In the genomic region with DNA sequence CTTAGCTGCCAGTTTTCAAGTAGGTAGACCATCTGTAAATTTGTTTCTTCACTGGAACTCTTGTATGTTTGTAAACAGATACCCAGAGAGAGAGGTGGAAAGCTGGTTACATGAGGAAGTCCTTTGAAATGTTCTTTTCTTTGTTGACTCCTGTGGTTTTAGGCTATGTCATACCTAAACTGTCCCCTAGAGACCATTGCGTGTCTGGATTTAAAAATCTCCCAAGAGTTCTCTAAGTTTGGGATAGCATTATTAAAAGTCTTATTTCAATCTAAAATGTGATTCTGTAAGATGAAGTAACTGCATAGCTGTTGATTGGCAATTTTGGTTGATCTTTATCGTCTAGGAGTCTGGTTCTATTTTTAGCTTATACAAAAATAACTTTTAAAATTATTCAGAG, we compare ENCODE assay signal across 1 cellular context.
TF ChIP-seq lines count a peak whose summit lies in the region.

No MANE protein-coding gene starts in this region.

TF ChIP-seq in GM12878, 131 proteins besides CTCF, POLR2A, EP300 and RAD21 (continued from another document):
- TF ChIP-seq, protein P1, sequence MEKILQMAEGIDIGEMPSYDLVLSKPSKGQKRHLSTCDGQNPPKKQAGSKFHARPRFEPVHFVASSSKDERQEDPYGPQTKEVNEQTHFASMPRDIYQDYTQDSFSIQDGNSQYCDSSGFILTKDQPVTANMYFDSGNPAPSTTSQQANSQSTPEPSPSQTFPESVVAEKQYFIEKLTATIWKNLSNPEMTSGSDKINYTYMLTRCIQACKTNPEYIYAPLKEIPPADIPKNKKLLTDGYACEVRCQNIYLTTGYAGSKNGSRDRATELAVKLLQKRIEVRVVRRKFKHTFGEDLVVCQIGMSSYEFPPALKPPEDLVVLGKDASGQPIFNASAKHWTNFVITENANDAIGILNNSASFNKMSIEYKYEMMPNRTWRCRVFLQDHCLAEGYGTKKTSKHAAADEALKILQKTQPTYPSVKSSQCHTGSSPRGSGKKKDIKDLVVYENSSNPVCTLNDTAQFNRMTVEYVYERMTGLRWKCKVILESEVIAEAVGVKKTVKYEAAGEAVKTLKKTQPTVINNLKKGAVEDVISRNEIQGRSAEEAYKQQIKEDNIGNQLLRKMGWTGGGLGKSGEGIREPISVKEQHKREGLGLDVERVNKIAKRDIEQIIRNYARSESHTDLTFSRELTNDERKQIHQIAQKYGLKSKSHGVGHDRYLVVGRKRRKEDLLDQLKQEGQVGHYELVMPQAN (conservative IDR thresholded peaks at IDR 0.05) = no peak
- TF ChIP-seq SUZ12 (IDR thresholded peaks at IDR 0.05; ENCODE audit: unreplicated experiment) = no peak
- no peak for TF ChIP-seq SUPT20H (IDR thresholded peaks at IDR 0.05; ENCODE audit: borderline replicate concordance, control insufficient read depth, low read depth, low read length)
